In the genomic region with DNA sequence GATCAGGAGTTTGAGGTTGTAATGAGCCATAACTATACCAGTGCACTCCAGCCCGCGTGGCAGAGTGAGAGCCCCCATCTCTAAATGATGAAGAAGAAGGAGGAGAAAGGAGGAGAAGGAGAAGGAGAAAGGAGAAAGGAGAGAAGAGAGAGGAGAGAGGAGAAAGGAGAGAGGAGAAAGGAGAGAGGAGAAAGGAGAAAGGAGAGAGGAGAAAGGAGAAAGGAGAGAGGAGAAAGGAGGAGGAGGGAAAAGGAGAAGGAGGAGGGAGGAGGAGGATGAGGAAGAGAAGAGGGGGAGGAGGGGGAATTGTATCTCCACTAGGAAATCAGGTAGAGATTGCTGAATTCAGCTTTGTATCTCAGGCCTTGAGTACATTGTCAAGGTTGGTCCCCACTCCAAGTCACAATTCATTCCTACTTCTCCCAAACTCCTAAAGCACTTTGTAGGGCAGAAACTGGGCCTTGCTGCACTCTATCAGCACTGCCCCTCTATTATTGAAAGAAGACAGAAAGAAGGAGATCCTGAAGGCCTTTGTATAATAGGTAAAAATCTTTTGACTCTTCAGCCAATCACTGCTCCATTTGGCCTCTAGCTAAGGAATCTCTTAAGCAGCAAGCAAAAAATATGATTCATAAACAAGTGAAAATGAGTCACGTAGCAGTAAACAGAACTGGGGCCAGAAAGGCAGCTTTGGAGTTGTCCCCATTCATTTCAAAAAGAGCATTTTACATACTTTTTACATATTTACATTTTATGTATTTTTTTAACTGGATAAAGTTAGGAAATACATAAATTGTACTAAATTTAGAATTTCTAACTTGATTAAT, we compare ENCODE assay signal across 1 cellular context.
TF ChIP-seq lines count a peak whose summit lies in the region.

No MANE protein-coding gene starts in this region.

TF ChIP-seq in SK-N-SH treated with all-trans-retinoic acid at 6 μM for 48 hours, 23 proteins besides CTCF, POLR2A, EP300 and RAD21 (continued from another document):
- TF ChIP-seq, protein P1, sequence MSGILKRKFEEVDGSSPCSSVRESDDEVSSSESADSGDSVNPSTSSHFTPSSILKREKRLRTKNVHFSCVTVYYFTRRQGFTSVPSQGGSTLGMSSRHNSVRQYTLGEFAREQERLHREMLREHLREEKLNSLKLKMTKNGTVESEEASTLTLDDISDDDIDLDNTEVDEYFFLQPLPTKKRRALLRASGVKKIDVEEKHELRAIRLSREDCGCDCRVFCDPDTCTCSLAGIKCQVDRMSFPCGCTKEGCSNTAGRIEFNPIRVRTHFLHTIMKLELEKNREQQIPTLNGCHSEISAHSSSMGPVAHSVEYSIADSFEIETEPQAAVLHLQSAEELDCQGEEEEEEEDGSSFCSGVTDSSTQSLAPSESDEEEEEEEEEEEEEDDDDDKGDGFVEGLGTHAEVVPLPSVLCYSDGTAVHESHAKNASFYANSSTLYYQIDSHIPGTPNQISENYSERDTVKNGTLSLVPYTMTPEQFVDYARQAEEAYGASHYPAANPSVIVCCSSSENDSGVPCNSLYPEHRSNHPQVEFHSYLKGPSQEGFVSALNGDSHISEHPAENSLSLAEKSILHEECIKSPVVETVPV (CRISPR knock-in tag; IDR thresholded peaks at IDR 0.05), result no peak
- TF ChIP-seq, protein P2, sequence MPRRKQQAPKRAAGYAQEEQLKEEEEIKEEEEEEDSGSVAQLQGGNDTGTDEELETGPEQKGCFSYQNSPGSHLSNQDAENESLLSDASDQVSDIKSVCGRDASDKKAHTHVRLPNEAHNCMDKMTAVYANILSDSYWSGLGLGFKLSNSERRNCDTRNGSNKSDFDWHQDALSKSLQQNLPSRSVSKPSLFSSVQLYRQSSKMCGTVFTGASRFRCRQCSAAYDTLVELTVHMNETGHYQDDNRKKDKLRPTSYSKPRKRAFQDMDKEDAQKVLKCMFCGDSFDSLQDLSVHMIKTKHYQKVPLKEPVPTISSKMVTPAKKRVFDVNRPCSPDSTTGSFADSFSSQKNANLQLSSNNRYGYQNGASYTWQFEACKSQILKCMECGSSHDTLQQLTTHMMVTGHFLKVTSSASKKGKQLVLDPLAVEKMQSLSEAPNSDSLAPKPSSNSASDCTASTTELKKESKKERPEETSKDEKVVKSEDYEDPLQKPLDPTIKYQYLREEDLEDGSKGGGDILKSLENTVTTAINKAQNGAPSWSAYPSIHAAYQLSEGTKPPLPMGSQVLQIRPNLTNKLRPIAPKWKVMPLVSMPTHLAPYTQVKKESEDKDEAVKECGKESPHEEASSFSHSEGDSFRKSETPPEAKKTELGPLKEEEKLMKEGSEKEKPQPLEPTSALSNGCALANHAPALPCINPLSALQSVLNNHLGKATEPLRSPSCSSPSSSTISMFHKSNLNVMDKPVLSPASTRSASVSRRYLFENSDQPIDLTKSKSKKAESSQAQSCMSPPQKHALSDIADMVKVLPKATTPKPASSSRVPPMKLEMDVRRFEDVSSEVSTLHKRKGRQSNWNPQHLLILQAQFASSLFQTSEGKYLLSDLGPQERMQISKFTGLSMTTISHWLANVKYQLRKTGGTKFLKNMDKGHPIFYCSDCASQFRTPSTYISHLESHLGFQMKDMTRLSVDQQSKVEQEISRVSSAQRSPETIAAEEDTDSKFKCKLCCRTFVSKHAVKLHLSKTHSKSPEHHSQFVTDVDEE (CRISPR knock-in tag; IDR thresholded peaks at IDR 0.05), result no peak
- no peak for TF ChIP-seq ZNF70 (CRISPR knock-in tag; IDR thresholded peaks at IDR 0.05)
- TF ChIP-seq TCF4 (CRISPR knock-in tag; IDR thresholded peaks at IDR 0.05; ENCODE audit: borderline replicate concordance), result no peak
- no peak for TF ChIP-seq TOX (CRISPR knock-in tag; IDR thresholded peaks at IDR 0.05; ENCODE audit: borderline replicate concordance)
- TF ChIP-seq ZNF8 (CRISPR knock-in tag; IDR thresholded peaks at IDR 0.05), result no peak
- no peak for TF ChIP-seq OSR1 (CRISPR knock-in tag; IDR thresholded peaks at IDR 0.05)
- TF ChIP-seq GLIS3 (CRISPR knock-in tag; IDR thresholded peaks at IDR 0.05), result no peak
- TF ChIP-seq ESRRG (CRISPR knock-in tag; IDR thresholded peaks at IDR 0.05), result no peak
- TF ChIP-seq ARNTL (CRISPR knock-in tag; IDR thresholded peaks at IDR 0.05; ENCODE audit: borderline replicate concordance, low read depth), result no peak
- no peak for TF ChIP-seq ZFP3 (CRISPR knock-in tag; IDR thresholded peaks at IDR 0.05)
- TF ChIP-seq RARB (CRISPR knock-in tag; IDR thresholded peaks at IDR 0.05), result no peak
